ENCODE assay signal across 8 cellular contexts in genomic region chr16:67226295-67226803, GRCh38. TPM values are rescaled to one million over a fixed set of nuclear protein-coding genes. Genes with fewer than 3 reads are reported as not detected.
DNase-seq lines count a peak whose midpoint lies in the region; ATAC-seq and TF ChIP-seq lines count a peak whose summit lies in the region.

No MANE protein-coding gene starts in this region.

- H4K20me1 ChIP-seq in Karpas-422 (ENCODE audit: insufficient read depth, low read depth, low read length) = peaks cover 10% of the 10 kb centered on the region; the same call in 1 of the 2 replicates

- H3K27ac Mint-ChIP-seq in naive thymus-derived CD8-positive, alpha-beta T cell = peak overlapping the region; percentile 93 to 99 (median 99)

- H3K4me1 ChIP-seq in BE2C (no peaks in the 10 kb centered on the region; the same call in none of the 2 replicates), Karpas-422 (ENCODE audit: low read length) (peaks cover 30% of the 10 kb centered on the region), colonic mucosa (peaks cover 3% of the 10 kb centered on the region)

- H3K9me3 ChIP-seq in BE2C = no peaks in the 10 kb centered on the region
- H3K9me3 ChIP-seq in Karpas-422 (ENCODE audit: low read length) = no peaks in the 10 kb centered on the region
- no peaks in the 10 kb centered on the region for H3K9me3 ChIP-seq in colonic mucosa

- no peaks in the 10 kb centered on the region for H3K9me3 Mint-ChIP-seq in naive thymus-derived CD8-positive, alpha-beta T cell

- no peak for ATAC-seq in naive thymus-derived CD8-positive, alpha-beta T cell

- TF ChIP-seq CTCF in BE2C (IDR thresholded peaks at IDR 0.05; ENCODE audit: low read depth, low read length) (no peak), colonic mucosa (IDR thresholded peaks at IDR 0.05) (no peak)

- POLR2A ChIA-PET in naive thymus-derived CD8-positive, alpha-beta T cell (lab: Charles Lee) = interaction anchor here (0.8 to 7.8 kb wide), 15 partner anchors 9 to 197 kb away, joined by 3 to 99 read pairs (median 4); partner anchors contain the start of genes CBFB, E2F4, FBXL8 and FHOD1

- peak overlapping the region; percentile 91 for H3K4me2 ChIP-seq in Karpas-422 (ENCODE audit: low read depth, low read length, poor library complexity, severe bottlenecking)

- H3K4me1 Mint-ChIP-seq in naive thymus-derived CD8-positive, alpha-beta T cell = peaks cover 25 to 53% (median 48%) of the 10 kb centered on the region in 4 donors

- H3K27me3 ChIP-seq in BE2C (no peaks in the 10 kb centered on the region), Karpas-422 (ENCODE audit: low read length) (no peaks in the 10 kb centered on the region), colonic mucosa (no peaks in the 10 kb centered on the region)

- H3K9ac ChIP-seq in Karpas-422 (ENCODE audit: low read length) (peak overlapping the region; percentile 79), colonic mucosa (ENCODE audit: low read depth in 2 of 2, low read length in 2 of 2) (peak overlapping the region; percentile 37 to 98)

- DNase-seq in BE2C (no peak), Karpas-422 (no peak), colonic mucosa (no peak), AML-193 (lab: John Stamatoyannopoulos, UW) (no peak), midbrain (lab: John Stamatoyannopoulos, UW) (no peak), NCI-H510A treated with DMSO at 0.1 percent for 48 hours (lab: John Stamatoyannopoulos, UW) (no peak), medulla oblongata (ENCODE audit: extremely low spot score) (no peak)
- no peak for DNase-seq in naive thymus-derived CD8-positive, alpha-beta T cell

- H3K27ac ChIP-seq in Karpas-422 (ENCODE audit: low read length) (peak overlapping the region; percentile 5; the same call in 1 of the 2 replicates), colonic mucosa (peak overlapping the region; percentile 54)

- peaks cover 0 to 22% (median 0%) of the 10 kb centered on the region in 3 donors for H3K36me3 Mint-ChIP-seq in naive thymus-derived CD8-positive, alpha-beta T cell

- H3K4me3 ChIP-seq in BE2C (ENCODE audit: low read depth, low read length) = peak overlapping the region; percentile 99
- H3K4me3 ChIP-seq in Karpas-422 (ENCODE audit: low read length) = peak overlapping the region; percentile 97
- H3K4me3 ChIP-seq in colonic mucosa = peak overlapping the region; percentile 95

- H3K36me3 ChIP-seq in BE2C (peaks cover 34% of the 10 kb centered on the region), Karpas-422 (ENCODE audit: insufficient read depth, low read length) (peaks cover 9% of the 10 kb centered on the region; the same call in 1 of the 2 replicates), colonic mucosa (peaks cover 13% of the 10 kb centered on the region)

- peaks cover 29% of the 10 kb centered on the region for H3K79me2 ChIP-seq in Karpas-422 (ENCODE audit: low read length)

- intact Hi-C loops in colonic mucosa (cut with DNase I) = no loop called here

- no peaks in the 10 kb centered on the region for H3K27me3 Mint-ChIP-seq in naive thymus-derived CD8-positive, alpha-beta T cell

- peak overlapping the region; percentile 97 to 100 (median 99) for H3K4me3 Mint-ChIP-seq in naive thymus-derived CD8-positive, alpha-beta T cell

- H3K9me2 ChIP-seq in Karpas-422 (replicated peaks; ENCODE audit: insufficient read depth, low read length) = no peaks in the 10 kb centered on the region

- peak overlapping the region; percentile 38; the same call in 1 of the 2 replicates for H2AFZ ChIP-seq in Karpas-422 (ENCODE audit: low read length)

RNA-seq across cellular contexts. Expression of gene TMEM208, which starts 0.6 kb away (rescaled TPM):
- 298 TPM for polyA plus RNA-seq in BE2C (2012; ENCODE audit: insufficient read depth, insufficient read length, low read depth)
- total RNA-seq in Karpas-422 (2014; rRNA removed; shearing (Covaris generic); ENCODE audit: low replicate concordance) = 19.5 and 38.9 TPM in 2 replicates
- 10 to 100 TPM; 42.8 to 69.0 TPM for total RNA-seq in colonic mucosa
- 10 to 100 TPM; 40.0 to 40.2 TPM for total RNA-seq in naive thymus-derived CD8-positive, alpha-beta T cell
- 10 to 100 TPM; 65.3 to 88.4 (median 76.4) TPM for polyA plus RNA-seq in naive thymus-derived CD8-positive, alpha-beta T cell

RNA-seq across cellular contexts. Expression of gene FHOD1, which starts 20.9 kb away (rescaled TPM):
- 37.9 TPM for polyA plus RNA-seq in BE2C (2012; ENCODE audit: insufficient read depth, insufficient read length, low read depth)
- total RNA-seq in Karpas-422 (2014; rRNA removed; shearing (Covaris generic); ENCODE audit: low replicate concordance) = 29.1 and 33.1 TPM in 2 replicates
- total RNA-seq in colonic mucosa = 10 to 100 TPM; 21.6 to 47.2 TPM
- total RNA-seq in naive thymus-derived CD8-positive, alpha-beta T cell = 10 to 100 TPM; 34.5 to 47.3 TPM
- 1 to 10 TPM; 1.6 to 3.0 (median 2.3) TPM for polyA plus RNA-seq in naive thymus-derived CD8-positive, alpha-beta T cell

RNA-seq across cellular contexts. Expression of gene SLC9A5, which starts 22.4 kb away (rescaled TPM):
- 3.1 TPM for polyA plus RNA-seq in BE2C (2012; ENCODE audit: insufficient read depth, insufficient read length, low read depth)
- 4.9 and 6.1 TPM in 2 replicates for total RNA-seq in Karpas-422 (2014; rRNA removed; shearing (Covaris generic); ENCODE audit: low replicate concordance)
- total RNA-seq in colonic mucosa = 1 to 10 TPM in 1 of 2 donors, under 1 TPM in 1; 0.48 to 2.1 TPM
- 1 to 10 TPM; 1.6 to 2.7 TPM for total RNA-seq in naive thymus-derived CD8-positive, alpha-beta T cell
- under 1 TPM; 0.04 to 0.20 (median 0.19) TPM for polyA plus RNA-seq in naive thymus-derived CD8-positive, alpha-beta T cell

RNA-seq across cellular contexts. Expression of gene ELMO3, which starts 27.4 kb away (rescaled TPM):
- polyA plus RNA-seq in BE2C (2012; ENCODE audit: insufficient read depth, insufficient read length, low read depth) = 7.8 TPM
- total RNA-seq in Karpas-422 (2014; rRNA removed; shearing (Covaris generic); ENCODE audit: low replicate concordance) = 0.82 and 5.6 TPM in 2 replicates
- total RNA-seq in colonic mucosa = 10 to 100 TPM; 60.7 to 75.6 TPM
- 1 to 10 TPM; 5.0 to 5.6 TPM for total RNA-seq in naive thymus-derived CD8-positive, alpha-beta T cell
- not detected for polyA plus RNA-seq in naive thymus-derived CD8-positive, alpha-beta T cell

RNA-seq across cellular contexts. Expression of gene E2F4, which starts 34.4 kb away (rescaled TPM):
- polyA plus RNA-seq in BE2C (2012; ENCODE audit: insufficient read depth, insufficient read length, low read depth) = 278 TPM
- 109 and 171 TPM in 2 replicates for total RNA-seq in Karpas-422 (2014; rRNA removed; shearing (Covaris generic); ENCODE audit: low replicate concordance)
- 10 to 100 TPM; 53.3 to 89.0 TPM for total RNA-seq in colonic mucosa
- 10 to 100 TPM; 86.3 to 87.1 TPM for total RNA-seq in naive thymus-derived CD8-positive, alpha-beta T cell
- 10 to 100 TPM; 40.7 to 67.8 (median 63.4) TPM for polyA plus RNA-seq in naive thymus-derived CD8-positive, alpha-beta T cell
